ENCODE assay signal across 14 cellular contexts in the genomic region with DNA sequence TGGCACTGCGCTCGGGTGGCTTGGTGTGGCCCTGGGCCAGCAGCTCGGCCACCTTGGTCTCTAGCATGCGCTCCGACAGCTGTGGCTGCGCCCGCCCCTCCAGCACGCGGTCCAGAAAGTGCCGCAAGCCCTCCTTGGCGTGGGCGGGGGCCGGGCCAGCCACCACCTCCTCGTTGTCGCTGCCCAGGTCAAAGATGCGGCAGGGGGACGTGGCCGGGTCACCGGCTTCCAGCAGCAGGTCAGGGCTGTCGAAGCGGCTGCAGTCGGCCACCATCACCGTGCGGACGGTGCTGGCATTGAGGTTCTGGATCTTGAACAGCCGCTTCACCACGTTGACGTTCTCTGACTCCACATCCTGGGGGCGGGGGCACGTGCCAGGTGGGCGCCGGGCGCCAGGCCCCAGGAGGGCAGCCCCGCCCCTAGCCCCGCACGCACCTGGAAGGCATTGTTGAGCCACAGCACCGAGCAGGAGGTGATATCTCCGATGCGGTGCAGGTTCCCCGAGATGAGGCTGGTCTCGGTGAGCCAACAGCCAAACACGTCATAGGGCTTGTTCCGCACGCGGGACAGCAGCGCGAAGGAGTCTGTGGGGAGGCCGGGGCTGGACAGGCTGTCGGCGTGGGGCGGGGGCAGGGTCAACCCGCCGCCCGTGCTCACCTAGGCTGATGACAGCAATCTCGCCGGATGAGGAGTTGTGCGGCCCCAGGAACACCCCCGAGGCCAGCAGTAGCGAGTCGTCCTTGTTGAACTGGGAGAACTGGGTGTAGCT. TPM values are rescaled to one million over a fixed set of nuclear protein-coding genes. Genes with fewer than 3 reads are reported as not detected.
DNase-seq lines count a peak whose midpoint lies in the region; ATAC-seq, FAIRE-seq and TF ChIP-seq lines count a peak whose summit lies in the region.
"Had no signal": no experiment of that assay in that cellular context is flagged by ENCODE, and none has a peak within 500 bp of the region (broad histone marks: within the 10 kb centered on the region; RNA-seq: fewer than 3 reads in every experiment).

No MANE protein-coding gene starts in this region.

- TF ChIP-seq RAD21 in HepG2 (CRISPR knock-in tag; IDR thresholded peaks at IDR 0.05), result no peak

- WGBS in HepG2 (ENCODE audit: low lambda C conversion rate), result 97% methylated on average over 26 of the region's 60 CpGs

- peaks cover 8 to 36% of the 10 kb centered on the region in 2 experiments for H3K36me3 ChIP-seq in HepG2 (replicated peaks in 1 of 2; ENCODE audit: control insufficient read depth in 1 of 2, insufficient read depth in 2 of 2, low read length in 2 of 2)

- in situ Hi-C loops in HepG2 (cut with HindIII; ENCODE audit: extremely low pct_ligation_motif_present, low pct_unique_long_range_greater_than_20kb), result no loop called here

- peak overlapping the region; percentile 82 for H3K4me3 Mint-ChIP-seq in activated naive CD4-positive, alpha-beta T cell treated with anti-CD3 and anti-CD28 coated beads, Interleukin-2, amount 10 ng/mL, durations not matched to agents 7 days and 5 days
- peak overlapping the region; percentile 79 for H3K4me3 Mint-ChIP-seq in activated CD8-positive, alpha-beta T cell treated with anti-CD3 and anti-CD28 coated beads, Interleukin-2, amount 10 ng/mL, durations not matched to agents 7 days and 5 days
- peak overlapping the region; percentile 61 for H3K4me3 Mint-ChIP-seq in type B pancreatic cell

- TF ChIP-seq EP300 in HepG2 (IDR thresholded peaks at IDR 0.05; ENCODE audit: low read depth in 2 of 2, low read length in 2 of 2), result no peak
- no peak for TF ChIP-seq EP300 in HepG2 (CRISPR knock-in tag; IDR thresholded peaks at IDR 0.05; ENCODE audit: borderline replicate concordance)

- CTCF ChIA-PET in activated naive CD4-positive, alpha-beta T cell treated with anti-CD3 and anti-CD28 coated beads, Interleukin-2, amount 10 ng/mL, durations not matched to agents 7 days and 5 days (lab: Charles Lee), result no interaction called here
- CTCF ChIA-PET in activated CD8-positive, alpha-beta T cell treated with anti-CD3 and anti-CD28 coated beads, Interleukin-2, amount 10 ng/mL, durations not matched to agents 7 days and 5 days (lab: Charles Lee), result no interaction called here
- CTCF ChIA-PET in HepG2 (lab: Yijun Ruan, JAX; ENCODE audit: low intra/inter-chr PET ratio, low total read pairs), result no interaction called here

- H3K27ac Mint-ChIP-seq in activated naive CD4-positive, alpha-beta T cell treated with anti-CD3 and anti-CD28 coated beads, Interleukin-2, amount 10 ng/mL, durations not matched to agents 7 days and 5 days, result peak overlapping the region; percentile 64
- H3K27ac Mint-ChIP-seq in activated CD8-positive, alpha-beta T cell treated with anti-CD3 and anti-CD28 coated beads, Interleukin-2, amount 10 ng/mL, durations not matched to agents 7 days and 5 days, result no peak overlapping the region
- H3K27ac Mint-ChIP-seq in type B pancreatic cell, result no peak overlapping the region
- H3K27ac Mint-ChIP-seq: nephron progenitor cell had no signal

- H3K36me3 Mint-ChIP-seq in activated naive CD4-positive, alpha-beta T cell treated with anti-CD3 and anti-CD28 coated beads, Interleukin-2, amount 10 ng/mL, durations not matched to agents 7 days and 5 days, result peaks cover 22% of the 10 kb centered on the region
- peaks cover 30% of the 10 kb centered on the region for H3K36me3 Mint-ChIP-seq in activated CD8-positive, alpha-beta T cell treated with anti-CD3 and anti-CD28 coated beads, Interleukin-2, amount 10 ng/mL, durations not matched to agents 7 days and 5 days (ENCODE audit: low read depth)
- H3K36me3 Mint-ChIP-seq in type B pancreatic cell, result peaks cover 7% of the 10 kb centered on the region

- no peak overlapping the region for H3K27ac ChIP-seq in HepG2 (ENCODE audit: extremely low read length, insufficient read depth, low read length)
- H3K27ac ChIP-seq: vagina had no signal

- FAIRE-seq in HepG2 (lab: Jason Lieb, UNC), result no peak

- peaks cover 41% of the 10 kb centered on the region for H3K4me1 ChIP-seq in HepG2 (ENCODE audit: insufficient read depth, low read length)

- H3K9me3 ChIP-seq in HepG2 (ENCODE audit: low read length), result no peaks in the 10 kb centered on the region
- H3K9me3 ChIP-seq: vagina had no signal

- peaks cover 10% of the 10 kb centered on the region for H3K79me2 ChIP-seq in HepG2 (ENCODE audit: insufficient read depth, low read length)

- no peak overlapping the region for H2AFZ ChIP-seq in HepG2 (ENCODE audit: low read length)

- TF ChIP-seq CTCF in HepG2 (CRISPR knock-in tag; IDR thresholded peaks at IDR 0.05), result no peak
- TF ChIP-seq CTCF in type B pancreatic cell (conservative IDR thresholded peaks at IDR 0.05), result no peak

- H3K4me3 ChIP-seq in HepG2 (replicated peaks in 1 of 3; ENCODE audit: insufficient read depth in 1 of 3, low read depth in 2 of 3, low read length in 3 of 3), result peak overlapping the region in 1 of 3 experiments; percentile 6; a peak in 1 of 6 replicates

- no peaks in the 10 kb centered on the region for H3K27me3 Mint-ChIP-seq in activated naive CD4-positive, alpha-beta T cell treated with anti-CD3 and anti-CD28 coated beads, Interleukin-2, amount 10 ng/mL, durations not matched to agents 7 days and 5 days
- H3K27me3 Mint-ChIP-seq in activated CD8-positive, alpha-beta T cell treated with anti-CD3 and anti-CD28 coated beads, Interleukin-2, amount 10 ng/mL, durations not matched to agents 7 days and 5 days (ENCODE audit: low read depth), result no peaks in the 10 kb centered on the region
- no peaks in the 10 kb centered on the region for H3K27me3 Mint-ChIP-seq in type B pancreatic cell

- H4K20me1 ChIP-seq in HepG2 (ENCODE audit: insufficient read depth, low read length), result no peaks in the 10 kb centered on the region

- ATAC-seq in activated CD8-positive, alpha-beta T cell treated with anti-CD3 and anti-CD28 coated beads, Interleukin-2, amount 10 ng/mL, durations not matched to agents 7 days and 5 days, result no peak
- ATAC-seq in HepG2, result no peak
- no peak for ATAC-seq in GM19455 (IDR thresholded peaks at IDR 0.05; ENCODE audit: unreplicated experiment)

- no peaks in the 10 kb centered on the region for H3K27me3 ChIP-seq in HepG2 (ENCODE audit: control insufficient read depth in 1 of 2, insufficient read depth in 2 of 2, low read length in 2 of 2)
- H3K27me3 ChIP-seq: vagina had no signal

- no peak for TF ChIP-seq POLR2A in HepG2 (IDR thresholded peaks at IDR 0.05; ENCODE audit: insufficient read depth in 1 of 2, low read depth in 2 of 2, low read length in 2 of 2)

- intact Hi-C loops in HepG2 (cut with micrococcal nuclease; ENCODE audit: unreplicated experiment), result no loop called here

- H3K9ac ChIP-seq in HepG2 (ENCODE audit: insufficient read depth, low read depth, low read length), result no peak overlapping the region

- POLR2A ChIA-PET in activated CD8-positive, alpha-beta T cell treated with anti-CD3 and anti-CD28 coated beads, Interleukin-2, amount 10 ng/mL, durations not matched to agents 7 days and 5 days (lab: Charles Lee), result no interaction called here
- POLR2A ChIA-PET in HepG2 (lab: Yijun Ruan, JAX), result no interaction called here

- peak overlapping the region; percentile 89 for H3K4me2 ChIP-seq in HepG2 (ENCODE audit: low read depth, low read length)

- no peak for DNase-seq in activated naive CD4-positive, alpha-beta T cell treated with anti-CD3 and anti-CD28 coated beads, Interleukin-2, amount 10 ng/mL, durations not matched to agents 7 days and 5 days
- DNase-seq in activated naive CD4-positive, alpha-beta T cell (lab: John Stamatoyannopoulos, UW), result no peak
- DNase-seq in activated CD8-positive, alpha-beta T cell treated with anti-CD3 and anti-CD28 coated beads, Interleukin-2, amount 10 ng/mL, durations not matched to agents 7 days and 5 days, result no peak
- DNase-seq in HepG2 (ENCODE audit: low spot score), result no peak
- no peak for DNase-seq in type B pancreatic cell (ENCODE audit: extremely low spot score, unreplicated experiment)
- DNase-seq in T1000 (lab: John Stamatoyannopoulos, UW), result no peak
- no peak for DNase-seq in UCSD-AML1 (lab: John Stamatoyannopoulos, UW; ENCODE audit: unreplicated experiment)
- DNase-seq: activated effector memory CD4-positive, alpha-beta T cell treated with Interleukin-2 at 50 U/mL for 16 hours; effector memory CD4-positive, alpha-beta T cell; nephron progenitor cell; stimulated activated CD4-positive, alpha-beta T cell treated with anti-CD3 and anti-CD28 coated beads, Interleukin-4, amount 100 ng/mL, for 4 hours had no signal

- H3K9me3 Mint-ChIP-seq in activated naive CD4-positive, alpha-beta T cell treated with anti-CD3 and anti-CD28 coated beads, Interleukin-2, amount 10 ng/mL, durations not matched to agents 7 days and 5 days, result no peaks in the 10 kb centered on the region
- no peaks in the 10 kb centered on the region for H3K9me3 Mint-ChIP-seq in activated CD8-positive, alpha-beta T cell treated with anti-CD3 and anti-CD28 coated beads, Interleukin-2, amount 10 ng/mL, durations not matched to agents 7 days and 5 days (ENCODE audit: insufficient read depth)
- H3K9me3 Mint-ChIP-seq in type B pancreatic cell, result no peaks in the 10 kb centered on the region
- H3K9me3 Mint-ChIP-seq: nephron progenitor cell had no signal

- no TSS peak for BruUV-seq in HepG2 (replicated peaks; lab: Mats Ljungman, UMichigan)

- H3K4me1 Mint-ChIP-seq in activated naive CD4-positive, alpha-beta T cell treated with anti-CD3 and anti-CD28 coated beads, Interleukin-2, amount 10 ng/mL, durations not matched to agents 7 days and 5 days, result peaks cover 17% of the 10 kb centered on the region
- peaks cover 15% of the 10 kb centered on the region for H3K4me1 Mint-ChIP-seq in activated CD8-positive, alpha-beta T cell treated with anti-CD3 and anti-CD28 coated beads, Interleukin-2, amount 10 ng/mL, durations not matched to agents 7 days and 5 days (ENCODE audit: low read depth)
- H3K4me1 Mint-ChIP-seq in type B pancreatic cell (ENCODE audit: unreplicated experiment), result peaks cover 4% of the 10 kb centered on the region

RNA-seq across cellular contexts. Expression of gene FBXW5, which starts 2.2 kb away (rescaled TPM):
- total RNA-seq in activated CD8-positive, alpha-beta T cell treated with anti-CD3 and anti-CD28 coated beads, Interleukin-2, amount 10 ng/mL, durations not matched to agents 7 days and 5 days, result 100 to 1,000 TPM; 103 to 104 TPM
- total RNA-seq in HepG2 (2016; rRNA removed; fragmentation: Illumina TruSeq; extraction: Trizol) (47.4 and 60.4 TPM in 2 replicates), type B pancreatic cell (ENCODE audit: low replicate concordance) (82.8 and 110 TPM in 2 replicates)
- 101 and 115 TPM in 2 replicates for total RNA-seq in HepG2 (2016; cell fraction: cytosol; rRNA removed; fragmentation: Illumina TruSeq; extraction: Trizol; ENCODE audit: low read depth)
- total RNA-seq in HepG2 (2016; cell fraction: insoluble cytoplasmic fraction; rRNA removed; fragmentation: Illumina TruSeq; extraction: Trizol), result 43.2 and 63.0 TPM in 2 replicates
- total RNA-seq in HepG2 (2016; cell fraction: membrane; rRNA removed; fragmentation: Illumina TruSeq; extraction: Trizol), result 157 and 168 TPM in 2 replicates
- 38.4 and 45.7 TPM in 2 replicates for total RNA-seq in HepG2 (2016; cell fraction: nucleus; rRNA removed; fragmentation: Illumina TruSeq; extraction: Trizol)
- 52.0 and 76.2 TPM in 2 replicates for polyA plus RNA-seq in HepG2 (2011; rRNA removed)
- 70.1 and 111 TPM in 2 replicates for polyA plus RNA-seq in HepG2 (2011; cell fraction: cytosol; rRNA removed)
- polyA plus RNA-seq in HepG2 (2011; cell fraction: nucleus; rRNA removed), result 318 and 399 TPM in 2 replicates
- 33.4 and 43.8 TPM in 2 replicates for polyA plus RNA-seq in HepG2 (2012)
- polyA plus RNA-seq in HepG2 (2016; cell fraction: cytosol; fragmentation: Illumina TruSeq; extraction: Trizol; ENCODE audit: low read depth), result 106 and 116 TPM in 2 replicates
- 41.2 and 50.1 TPM in 2 replicates for polyA plus RNA-seq in HepG2 (2016; cell fraction: insoluble cytoplasmic fraction; fragmentation: Illumina TruSeq; extraction: Trizol; ENCODE audit: low read depth)
- 127 and 134 TPM in 2 replicates for polyA plus RNA-seq in HepG2 (2016; cell fraction: membrane; fragmentation: Illumina TruSeq; extraction: Trizol; ENCODE audit: low read depth)
- 94.3 and 97.4 TPM in 2 replicates for polyA plus RNA-seq in HepG2 (2016; cell fraction: nucleus; fragmentation: Illumina TruSeq; extraction: Trizol; ENCODE audit: insufficient read depth, low read depth)
- 183 and 195 TPM in 2 replicates for polyA minus RNA-seq in HepG2 (2011; rRNA and poly(A)+ RNA removed; ENCODE audit: low replicate concordance)
- 55.6 and 63.5 TPM in 2 replicates for polyA minus RNA-seq in HepG2 (2011; cell fraction: cytosol; rRNA and poly(A)+ RNA removed)
- 34.1 and 36.8 TPM in 2 replicates for polyA minus RNA-seq in HepG2 (2011; cell fraction: nucleus; rRNA and poly(A)+ RNA removed)

RNA-seq across cellular contexts. Expression of gene C8G, which starts 2.7 kb away (rescaled TPM):
- 1 to 10 TPM; 1.4 to 1.5 TPM for total RNA-seq in activated CD8-positive, alpha-beta T cell treated with anti-CD3 and anti-CD28 coated beads, Interleukin-2, amount 10 ng/mL, durations not matched to agents 7 days and 5 days
- 2.0 and 4.9 TPM in 2 replicates for total RNA-seq in HepG2 (2016; rRNA removed; fragmentation: Illumina TruSeq; extraction: Trizol)
- total RNA-seq in HepG2 (2016; cell fraction: cytosol; rRNA removed; fragmentation: Illumina TruSeq; extraction: Trizol; ENCODE audit: low read depth), result 1.2 and 2.9 TPM in 2 replicates
- 1.4 and 4.7 TPM in 2 replicates for total RNA-seq in HepG2 (2016; cell fraction: insoluble cytoplasmic fraction; rRNA removed; fragmentation: Illumina TruSeq; extraction: Trizol)
- total RNA-seq in HepG2 (2016; cell fraction: membrane; rRNA removed; fragmentation: Illumina TruSeq; extraction: Trizol), result 2.1 and 3.5 TPM in 2 replicates
- 6.1 and 7.0 TPM in 2 replicates for total RNA-seq in HepG2 (2016; cell fraction: nucleus; rRNA removed; fragmentation: Illumina TruSeq; extraction: Trizol)
- polyA plus RNA-seq in HepG2 (2011; rRNA removed), result 12.8 and 18.3 TPM in 2 replicates
- polyA plus RNA-seq in HepG2 (2011; cell fraction: cytosol; rRNA removed), result 8.9 and 13.0 TPM in 2 replicates
- polyA plus RNA-seq in HepG2 (2011; cell fraction: nucleus; rRNA removed), result 94.5 and 107 TPM in 2 replicates
- 15.3 and 17.5 TPM in 2 replicates for polyA plus RNA-seq in HepG2 (2012)
- polyA plus RNA-seq in HepG2 (2016; cell fraction: cytosol; fragmentation: Illumina TruSeq; extraction: Trizol; ENCODE audit: low read depth), result 2.1 and 2.6 TPM in 2 replicates
- polyA plus RNA-seq in HepG2 (2016; cell fraction: insoluble cytoplasmic fraction; fragmentation: Illumina TruSeq; extraction: Trizol; ENCODE audit: low read depth), result 2.3 and 2.4 TPM in 2 replicates
- polyA plus RNA-seq in HepG2 (2016; cell fraction: membrane; fragmentation: Illumina TruSeq; extraction: Trizol; ENCODE audit: low read depth), result 2.2 and 3.1 TPM in 2 replicates
- polyA plus RNA-seq in HepG2 (2016; cell fraction: nucleus; fragmentation: Illumina TruSeq; extraction: Trizol; ENCODE audit: insufficient read depth, low read depth), result 10.1 and 13.4 TPM in 2 replicates
- polyA minus RNA-seq in HepG2 (2011; rRNA and poly(A)+ RNA removed; ENCODE audit: low replicate concordance), result 0.70 and 11.9 TPM in 2 replicates
- polyA minus RNA-seq in HepG2 (2011; cell fraction: cytosol; rRNA and poly(A)+ RNA removed), result 3.6 and 6.2 TPM in 2 replicates
- 7.0 and 7.2 TPM in 2 replicates for polyA minus RNA-seq in HepG2 (2011; cell fraction: nucleus; rRNA and poly(A)+ RNA removed)
- total RNA-seq in type B pancreatic cell (ENCODE audit: low replicate concordance), result 2.8 and 4.1 TPM in 2 replicates
- total RNA-seq: LHCN-M2, vagina had no signal

RNA-seq across cellular contexts. Expression of gene LCN12, which starts 9.8 kb away (rescaled TPM):
- 1 to 10 TPM; 1.0 to 1.7 TPM for total RNA-seq in activated CD8-positive, alpha-beta T cell treated with anti-CD3 and anti-CD28 coated beads, Interleukin-2, amount 10 ng/mL, durations not matched to agents 7 days and 5 days
- total RNA-seq in HepG2 (2016; rRNA removed; fragmentation: Illumina TruSeq; extraction: Trizol) (1.2 and 3.4 TPM in 2 replicates), type B pancreatic cell (ENCODE audit: low replicate concordance) (7.9 and 8.3 TPM in 2 replicates)
- 0.97 TPM in 1 of 2 replicates, not detected in the other for total RNA-seq in HepG2 (2016; cell fraction: cytosol; rRNA removed; fragmentation: Illumina TruSeq; extraction: Trizol; ENCODE audit: low read depth)
- 0.89 and 3.4 TPM in 2 replicates for total RNA-seq in HepG2 (2016; cell fraction: insoluble cytoplasmic fraction; rRNA removed; fragmentation: Illumina TruSeq; extraction: Trizol)
- 1.1 and 1.4 TPM in 2 replicates for total RNA-seq in HepG2 (2016; cell fraction: membrane; rRNA removed; fragmentation: Illumina TruSeq; extraction: Trizol)
- 4.3 and 4.4 TPM in 2 replicates for total RNA-seq in HepG2 (2016; cell fraction: nucleus; rRNA removed; fragmentation: Illumina TruSeq; extraction: Trizol)
- 6.9 and 7.5 TPM in 2 replicates for polyA plus RNA-seq in HepG2 (2011; rRNA removed)
- 1.1 and 1.6 TPM in 2 replicates for polyA plus RNA-seq in HepG2 (2011; cell fraction: cytosol; rRNA removed)
- 68.8 and 75.7 TPM in 2 replicates for polyA plus RNA-seq in HepG2 (2011; cell fraction: nucleus; rRNA removed)
- 5.5 and 6.7 TPM in 2 replicates for polyA plus RNA-seq in HepG2 (2012)
- polyA plus RNA-seq in HepG2 (2016; cell fraction: cytosol; fragmentation: Illumina TruSeq; extraction: Trizol; ENCODE audit: low read depth), result 0.62 and 0.70 TPM in 2 replicates
- 1.5 and 1.7 TPM in 2 replicates for polyA plus RNA-seq in HepG2 (2016; cell fraction: insoluble cytoplasmic fraction; fragmentation: Illumina TruSeq; extraction: Trizol; ENCODE audit: low read depth)
- polyA plus RNA-seq in HepG2 (2016; cell fraction: membrane; fragmentation: Illumina TruSeq; extraction: Trizol; ENCODE audit: low read depth), result 1.4 and 1.7 TPM in 2 replicates
- 23.3 and 27.4 TPM in 2 replicates for polyA plus RNA-seq in HepG2 (2016; cell fraction: nucleus; fragmentation: Illumina TruSeq; extraction: Trizol; ENCODE audit: insufficient read depth, low read depth)
- 3.2 and 7.0 TPM in 2 replicates for polyA minus RNA-seq in HepG2 (2011; rRNA and poly(A)+ RNA removed; ENCODE audit: low replicate concordance)
- polyA minus RNA-seq in HepG2 (2011; cell fraction: cytosol; rRNA and poly(A)+ RNA removed), result 1.6 and 3.5 TPM in 2 replicates
- polyA minus RNA-seq in HepG2 (2011; cell fraction: nucleus; rRNA and poly(A)+ RNA removed), result 5.3 and 7.7 TPM in 2 replicates
- total RNA-seq: LHCN-M2, vagina had no signal

RNA-seq across cellular contexts. Expression of gene PTGDS, which starts 35.0 kb away (rescaled TPM):
- 1 to 10 TPM; 1.2 to 1.4 TPM for total RNA-seq in activated CD8-positive, alpha-beta T cell treated with anti-CD3 and anti-CD28 coated beads, Interleukin-2, amount 10 ng/mL, durations not matched to agents 7 days and 5 days
- total RNA-seq in HepG2 (2016; rRNA removed; fragmentation: Illumina TruSeq; extraction: Trizol) (0.33 TPM in 1 of 2 replicates, not detected in the other), type B pancreatic cell (ENCODE audit: low replicate concordance) (1.4 and 1.7 TPM in 2 replicates)
- total RNA-seq in HepG2 (2016; cell fraction: cytosol; rRNA removed; fragmentation: Illumina TruSeq; extraction: Trizol; ENCODE audit: low read depth), result not detected in 2 replicates
- not detected in 2 replicates for total RNA-seq in HepG2 (2016; cell fraction: insoluble cytoplasmic fraction; rRNA removed; fragmentation: Illumina TruSeq; extraction: Trizol)
- not detected in 2 replicates for total RNA-seq in HepG2 (2016; cell fraction: membrane; rRNA removed; fragmentation: Illumina TruSeq; extraction: Trizol)
- not detected in 2 replicates for total RNA-seq in HepG2 (2016; cell fraction: nucleus; rRNA removed; fragmentation: Illumina TruSeq; extraction: Trizol)
- 0.31 and 0.50 TPM in 2 replicates for polyA plus RNA-seq in HepG2 (2011; rRNA removed)
- 0.12 and 0.13 TPM in 2 replicates for polyA plus RNA-seq in HepG2 (2011; cell fraction: cytosol; rRNA removed)
- 0.90 and 1.8 TPM in 2 replicates for polyA plus RNA-seq in HepG2 (2011; cell fraction: nucleus; rRNA removed)
- not detected in 2 replicates for polyA plus RNA-seq in HepG2 (2012)
- polyA plus RNA-seq in HepG2 (2016; cell fraction: cytosol; fragmentation: Illumina TruSeq; extraction: Trizol; ENCODE audit: low read depth), result not detected in 2 replicates
- polyA plus RNA-seq in HepG2 (2016; cell fraction: insoluble cytoplasmic fraction; fragmentation: Illumina TruSeq; extraction: Trizol; ENCODE audit: low read depth), result not detected in 2 replicates
- not detected in 2 replicates for polyA plus RNA-seq in HepG2 (2016; cell fraction: membrane; fragmentation: Illumina TruSeq; extraction: Trizol; ENCODE audit: low read depth)
- polyA plus RNA-seq in HepG2 (2016; cell fraction: nucleus; fragmentation: Illumina TruSeq; extraction: Trizol; ENCODE audit: insufficient read depth, low read depth), result not detected in 2 replicates
- polyA minus RNA-seq in HepG2 (2011; rRNA and poly(A)+ RNA removed; ENCODE audit: low replicate concordance), result 4.6 TPM in 1 of 2 replicates, not detected in the other
- polyA minus RNA-seq in HepG2 (2011; cell fraction: cytosol; rRNA and poly(A)+ RNA removed), result not detected in 2 replicates
- polyA minus RNA-seq in HepG2 (2011; cell fraction: nucleus; rRNA and poly(A)+ RNA removed), result not detected in 2 replicates

RNA-seq across cellular contexts. Expression of gene LCNL1, which starts 40.5 kb away (rescaled TPM):
- total RNA-seq in activated CD8-positive, alpha-beta T cell treated with anti-CD3 and anti-CD28 coated beads, Interleukin-2, amount 10 ng/mL, durations not matched to agents 7 days and 5 days, result not detected
- total RNA-seq in HepG2 (2016; rRNA removed; fragmentation: Illumina TruSeq; extraction: Trizol) (not detected in 2 replicates), type B pancreatic cell (ENCODE audit: low replicate concordance) (not detected in 2 replicates)
- total RNA-seq in HepG2 (2016; cell fraction: cytosol; rRNA removed; fragmentation: Illumina TruSeq; extraction: Trizol; ENCODE audit: low read depth), result not detected in 2 replicates
- total RNA-seq in HepG2 (2016; cell fraction: insoluble cytoplasmic fraction; rRNA removed; fragmentation: Illumina TruSeq; extraction: Trizol), result not detected in 2 replicates
- not detected in 2 replicates for total RNA-seq in HepG2 (2016; cell fraction: membrane; rRNA removed; fragmentation: Illumina TruSeq; extraction: Trizol)
- total RNA-seq in HepG2 (2016; cell fraction: nucleus; rRNA removed; fragmentation: Illumina TruSeq; extraction: Trizol), result not detected in 2 replicates
- not detected in 2 replicates for polyA plus RNA-seq in HepG2 (2011; rRNA removed)
- polyA plus RNA-seq in HepG2 (2011; cell fraction: cytosol; rRNA removed), result not detected in 2 replicates
- 0.40 and 0.43 TPM in 2 replicates for polyA plus RNA-seq in HepG2 (2011; cell fraction: nucleus; rRNA removed)
- not detected in 2 replicates for polyA plus RNA-seq in HepG2 (2012)
- polyA plus RNA-seq in HepG2 (2016; cell fraction: cytosol; fragmentation: Illumina TruSeq; extraction: Trizol; ENCODE audit: low read depth), result not detected in 2 replicates
- not detected in 2 replicates for polyA plus RNA-seq in HepG2 (2016; cell fraction: insoluble cytoplasmic fraction; fragmentation: Illumina TruSeq; extraction: Trizol; ENCODE audit: low read depth)
- polyA plus RNA-seq in HepG2 (2016; cell fraction: membrane; fragmentation: Illumina TruSeq; extraction: Trizol; ENCODE audit: low read depth), result not detected in 2 replicates
- not detected in 2 replicates for polyA plus RNA-seq in HepG2 (2016; cell fraction: nucleus; fragmentation: Illumina TruSeq; extraction: Trizol; ENCODE audit: insufficient read depth, low read depth)
- 3.1 TPM in 1 of 2 replicates, not detected in the other for polyA minus RNA-seq in HepG2 (2011; rRNA and poly(A)+ RNA removed; ENCODE audit: low replicate concordance)
- polyA minus RNA-seq in HepG2 (2011; cell fraction: cytosol; rRNA and poly(A)+ RNA removed), result not detected in 2 replicates
- polyA minus RNA-seq in HepG2 (2011; cell fraction: nucleus; rRNA and poly(A)+ RNA removed), result 0.13 and 0.25 TPM in 2 replicates
